1 cellular context compared by ENCODE assay signal in the genomic region with DNA sequence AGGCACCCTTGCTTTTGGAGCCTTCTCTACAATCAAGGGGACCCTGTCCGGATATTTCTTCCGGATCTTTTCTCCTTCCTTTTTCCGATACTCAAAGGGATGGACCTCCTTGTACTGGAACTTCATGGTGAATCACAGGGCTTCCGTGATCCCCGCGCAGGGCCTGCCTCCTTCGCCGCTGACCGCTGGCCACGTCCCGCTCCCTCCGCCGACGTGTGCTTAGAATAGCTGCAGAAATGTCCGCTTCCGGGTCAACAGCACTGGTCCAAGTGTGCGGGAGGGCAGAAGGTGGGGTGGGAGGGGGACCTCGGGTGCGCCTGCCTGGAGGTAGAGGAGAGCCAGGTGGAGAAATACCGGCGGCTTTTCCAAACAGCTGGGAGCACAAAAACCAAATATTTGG.
TF ChIP-seq lines count a peak whose summit lies in the region.

No MANE protein-coding gene starts in this region.

TF ChIP-seq in HepG2, 621 proteins besides CTCF, POLR2A, EP300 and RAD21:
- TF ChIP-seq, protein P1, sequence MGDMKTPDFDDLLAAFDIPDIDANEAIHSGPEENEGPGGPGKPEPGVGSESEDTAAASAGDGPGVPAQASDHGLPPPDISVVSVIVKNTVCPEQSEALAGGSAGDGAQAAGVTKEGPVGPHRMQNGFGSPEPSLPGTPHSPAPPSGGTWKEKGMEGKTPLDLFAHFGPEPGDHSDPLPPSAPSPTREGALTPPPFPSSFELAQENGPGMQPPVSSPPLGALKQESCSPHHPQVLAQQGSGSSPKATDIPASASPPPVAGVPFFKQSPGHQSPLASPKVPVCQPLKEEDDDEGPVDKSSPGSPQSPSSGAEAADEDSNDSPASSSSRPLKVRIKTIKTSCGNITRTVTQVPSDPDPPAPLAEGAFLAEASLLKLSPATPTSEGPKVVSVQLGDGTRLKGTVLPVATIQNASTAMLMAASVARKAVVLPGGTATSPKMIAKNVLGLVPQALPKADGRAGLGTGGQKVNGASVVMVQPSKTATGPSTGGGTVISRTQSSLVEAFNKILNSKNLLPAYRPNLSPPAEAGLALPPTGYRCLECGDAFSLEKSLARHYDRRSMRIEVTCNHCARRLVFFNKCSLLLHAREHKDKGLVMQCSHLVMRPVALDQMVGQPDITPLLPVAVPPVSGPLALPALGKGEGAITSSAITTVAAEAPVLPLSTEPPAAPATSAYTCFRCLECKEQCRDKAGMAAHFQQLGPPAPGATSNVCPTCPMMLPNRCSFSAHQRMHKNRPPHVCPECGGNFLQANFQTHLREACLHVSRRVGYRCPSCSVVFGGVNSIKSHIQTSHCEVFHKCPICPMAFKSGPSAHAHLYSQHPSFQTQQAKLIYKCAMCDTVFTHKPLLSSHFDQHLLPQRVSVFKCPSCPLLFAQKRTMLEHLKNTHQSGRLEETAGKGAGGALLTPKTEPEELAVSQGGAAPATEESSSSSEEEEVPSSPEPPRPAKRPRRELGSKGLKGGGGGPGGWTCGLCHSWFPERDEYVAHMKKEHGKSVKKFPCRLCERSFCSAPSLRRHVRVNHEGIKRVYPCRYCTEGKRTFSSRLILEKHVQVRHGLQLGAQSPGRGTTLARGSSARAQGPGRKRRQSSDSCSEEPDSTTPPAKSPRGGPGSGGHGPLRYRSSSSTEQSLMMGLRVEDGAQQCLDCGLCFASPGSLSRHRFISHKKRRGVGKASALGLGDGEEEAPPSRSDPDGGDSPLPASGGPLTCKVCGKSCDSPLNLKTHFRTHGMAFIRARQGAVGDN (CRISPR knock-in tag; IDR thresholded peaks at IDR 0.05): peak; percentile 16; the same call in 1 of the 2 replicates
- TF ChIP-seq SPEN (CRISPR knock-in tag; IDR thresholded peaks at IDR 0.05; ENCODE audit: low read depth) (no peak), GABPB1 (CRISPR knock-in tag; IDR thresholded peaks at IDR 0.05) (peak; percentile 37; the same call in 1 of the 2 replicates), ZNF850 (CRISPR knock-in tag; conservative IDR thresholded peaks at IDR 0.05) (no peak)
TF ChIP-seq in HepG2: peak in this region for 2.
